ENCODE assay signal across 18 cellular contexts in genomic region chr3:69433016-69433937, GRCh38. TPM values are rescaled to one million over a fixed set of nuclear protein-coding genes. Genes with fewer than 3 reads are reported as not detected.
DNase-seq lines count a peak whose midpoint lies in the region; ATAC-seq and TF ChIP-seq lines count a peak whose summit lies in the region.
"Had no signal": no experiment of that assay in that cellular context is flagged by ENCODE, and none has a peak within 500 bp of the region (broad histone marks: within the 10 kb centered on the region; RNA-seq: fewer than 3 reads in every experiment).

No MANE protein-coding gene starts in this region.

- no peaks in the 10 kb centered on the region for H3K27me3 Mint-ChIP-seq in MCF 10A (ENCODE audit: insufficient read depth, unreplicated experiment)
- peaks cover 14% of the 10 kb centered on the region for H3K27me3 Mint-ChIP-seq in activated CD4-positive, alpha-beta memory T cell treated with anti-CD3 and anti-CD28 coated beads, Interleukin-2, amount 10 ng/mL, durations not matched to agents 7 days and 5 days

- BruUV-seq in MCF 10A (replicated peaks; lab: Mats Ljungman, UMichigan), result no TSS peak

- no peak for TF ChIP-seq CTCF in MCF 10A (IDR thresholded peaks at IDR 0.05; ENCODE audit: unreplicated experiment)
- TF ChIP-seq CTCF in breast epithelium (IDR thresholded peaks at IDR 0.05), result no peak

- no peaks in the 10 kb centered on the region for H3K4me1 ChIP-seq in breast epithelium
- H3K4me1 ChIP-seq: colonic mucosa had no signal

- no peak for TF ChIP-seq POLR2A in breast epithelium (IDR thresholded peaks at IDR 0.05)

- peaks cover 29% of the 10 kb centered on the region for H3K4me1 Mint-ChIP-seq in MCF 10A (ENCODE audit: insufficient read depth, unreplicated experiment)
- H3K4me1 Mint-ChIP-seq in activated CD4-positive, alpha-beta memory T cell treated with anti-CD3 and anti-CD28 coated beads, Interleukin-2, amount 10 ng/mL, durations not matched to agents 7 days and 5 days, result peaks cover 15% of the 10 kb centered on the region
- H3K4me1 Mint-ChIP-seq: WTC11 had no signal

- H3K4me3 ChIP-seq in breast epithelium, result no peak overlapping the region
- H3K4me3 ChIP-seq: colonic mucosa, SJCRH30 had no signal

- no peaks in the 10 kb centered on the region for H3K9me3 Mint-ChIP-seq in MCF 10A (ENCODE audit: unreplicated experiment)
- no peaks in the 10 kb centered on the region for H3K9me3 Mint-ChIP-seq in activated CD4-positive, alpha-beta memory T cell treated with anti-CD3 and anti-CD28 coated beads, Interleukin-2, amount 10 ng/mL, durations not matched to agents 7 days and 5 days
- H3K9me3 Mint-ChIP-seq: HFFc6, neural crest cell, WTC11 had no signal

- ATAC-seq in HG03565 (IDR thresholded peaks at IDR 0.05; ENCODE audit: unreplicated experiment) (no peak), GM19452 (IDR thresholded peaks at IDR 0.05; ENCODE audit: unreplicated experiment) (no peak)
- ATAC-seq: HepG2, WTC11 had no signal

- intact Hi-C loops in MCF 10A (cut with micrococcal nuclease) (no loop called here), breast epithelium (cut with DNase I; ENCODE audit: low total_unique reads) (no loop called here)

- H3K27me3 ChIP-seq in breast epithelium, result no peaks in the 10 kb centered on the region
- H3K27me3 ChIP-seq: colonic mucosa, SJCRH30 had no signal

- CTCF ChIA-PET in MCF 10A (lab: Yijun Ruan, JAX), result interaction anchor here (0.5 to 1.6 kb wide), 10 partner anchors 8 to 511 kb away, joined by 3 to 8 read pairs (median 4); no protein-coding TSS in a partner anchor
- CTCF ChIA-PET in activated CD4-positive, alpha-beta memory T cell treated with anti-CD3 and anti-CD28 coated beads, Interleukin-2, amount 10 ng/mL, durations not matched to agents 7 days and 5 days (lab: Charles Lee), result interaction anchor here (0.7 kb wide), 1 partner anchor 8 kb away, joined by 3 read pairs; no protein-coding TSS in a partner anchor

- no peaks in the 10 kb centered on the region for H3K9me3 ChIP-seq in breast epithelium
- H3K9me3 ChIP-seq: colonic mucosa, SJCRH30 had no signal

- no peak overlapping the region for H3K4me3 Mint-ChIP-seq in MCF 10A (ENCODE audit: unreplicated experiment)
- H3K4me3 Mint-ChIP-seq in activated CD4-positive, alpha-beta memory T cell treated with anti-CD3 and anti-CD28 coated beads, Interleukin-2, amount 10 ng/mL, durations not matched to agents 7 days and 5 days, result no peak overlapping the region
- H3K4me3 Mint-ChIP-seq: HFFc6, neural crest cell, WTC11 had no signal

- DNase-seq in MCF 10A (ENCODE audit: unreplicated experiment) (no peak), breast epithelium (ENCODE audit: low spot score in 2 of 2) (no peak), kidney tubule cell (ENCODE audit: low spot score) (peak; percentile 45), superior temporal gyrus (ENCODE audit: extremely low spot score) (peak; percentile 58), Ammon's horn (ENCODE audit: low spot score) (no peak)
- DNase-seq in activated CD4-positive, alpha-beta memory T cell treated with anti-CD3 and anti-CD28 coated beads, Interleukin-2, amount 10 ng/mL, durations not matched to agents 7 days and 5 days, result peak; percentile 29
- DNase-seq: activated naive CD4-positive, alpha-beta T cell; colonic mucosa; DMS79 treated with DMSO at 0.1 percent for 48 hours; NCI-H146; NCI-H69 had no signal

- H3K27ac Mint-ChIP-seq in MCF 10A (ENCODE audit: low read depth, unreplicated experiment), result peak overlapping the region; percentile 60
- no peak overlapping the region for H3K27ac Mint-ChIP-seq in activated CD4-positive, alpha-beta memory T cell treated with anti-CD3 and anti-CD28 coated beads, Interleukin-2, amount 10 ng/mL, durations not matched to agents 7 days and 5 days
- H3K27ac Mint-ChIP-seq: HFFc6, WTC11 had no signal

- POLR2A ChIA-PET in MCF 10A (lab: Yijun Ruan, JAX), result interaction anchor here (0.6 to 0.7 kb wide), 2 partner anchors 77 to 93 kb away, joined by 3 read pairs; no protein-coding TSS in a partner anchor
- POLR2A ChIA-PET in activated CD4-positive, alpha-beta memory T cell treated with anti-CD3 and anti-CD28 coated beads, Interleukin-2, amount 10 ng/mL, durations not matched to agents 7 days and 5 days (lab: Charles Lee), result no interaction called here

- H3K36me3 ChIP-seq in breast epithelium, result no peaks in the 10 kb centered on the region
- H3K36me3 ChIP-seq: colonic mucosa, SJCRH30 had no signal

- H3K27ac ChIP-seq in breast epithelium, result no peak overlapping the region
- H3K27ac ChIP-seq: colonic mucosa, SJCRH30 had no signal

- H3K36me3 Mint-ChIP-seq in MCF 10A (ENCODE audit: insufficient read depth, unreplicated experiment), result peaks cover 6% of the 10 kb centered on the region
- no peaks in the 10 kb centered on the region for H3K36me3 Mint-ChIP-seq in activated CD4-positive, alpha-beta memory T cell treated with anti-CD3 and anti-CD28 coated beads, Interleukin-2, amount 10 ng/mL, durations not matched to agents 7 days and 5 days (ENCODE audit: low read depth)
- H3K36me3 Mint-ChIP-seq: WTC11 had no signal

RNA-seq across cellular contexts. Expression of gene FRMD4B, which starts 47.4 kb away (rescaled TPM):
- total RNA-seq in MCF 10A (2022), result 39.0 and 51.9 TPM in 2 replicates
- 10 to 100 TPM; 31.1 to 49.5 (median 35.0) TPM for total RNA-seq in breast epithelium
- 10 to 100 TPM; 69.5 to 72.4 TPM for total RNA-seq in activated CD4-positive, alpha-beta memory T cell treated with anti-CD3 and anti-CD28 coated beads, Interleukin-2, amount 10 ng/mL, durations not matched to agents 7 days and 5 days

Comparison
In these comparisons a context has a peak if more than half of its experiments do, and no peak if none do; other contexts are left out.
1. DNase-seq: peak in activated CD4-positive, alpha-beta memory T cell treated with anti-CD3 and anti-CD28 coated beads, Interleukin-2, amount 10 ng/mL, durations not matched to agents 7 days and 5 days (single experiment), kidney tubule cell (single experiment) and superior temporal gyrus (single experiment); none in MCF 10A (single experiment), breast epithelium (0 of 2) and Ammon's horn (single experiment).